ENCODE assay signal across 8 cellular contexts in genomic region chr10:47743611-47744560, GRCh38. TPM values are rescaled to one million over a fixed set of nuclear protein-coding genes. Genes with fewer than 3 reads are reported as not detected.
DNase-seq lines count a peak whose midpoint lies in the region; ATAC-seq, FAIRE-seq and TF ChIP-seq lines count a peak whose summit lies in the region.
"Not testable (repeated sequence)": the region's sequence is repeated elsewhere in the genome, so short reads cannot be mapped to it uniquely, and the experiment has no call there.

No MANE protein-coding gene starts in this region.

- not testable (repeated sequence) for H3K9ac ChIP-seq in kidney (ENCODE audit: low read length in 2 of 2)

- intact Hi-C loops in kidney (cut with DNase I) = not testable (repeated sequence)

- H3K36me3 ChIP-seq in ectodermal cell (ENCODE audit: control insufficient read depth, insufficient read depth, low read length); kidney (ENCODE audit: control insufficient read depth in 1 of 2, insufficient read depth in 2 of 2, low read length in 2 of 2): not testable (repeated sequence)

- 0 to 1% methylated on average over 4 to 17 of the region's 48 CpGs for WGBS in ectodermal cell, 2 experiments

- not testable (repeated sequence) for H3K36me3 Mint-ChIP-seq in activated T-cell treated with anti-CD3 and anti-CD28 coated beads, Interleukin-2, amount 50 U/mL, for 24 hours (ENCODE audit: low read depth)

- H3K27me3 Mint-ChIP-seq in activated T-cell treated with anti-CD3 and anti-CD28 coated beads, Interleukin-2, amount 50 U/mL, for 24 hours = not testable (repeated sequence)

- H3K4me3 ChIP-seq in LNCaP clone FGC (ENCODE audit: low read depth, low read length) (peak overlapping the region; percentile 46), ectodermal cell (ENCODE audit: insufficient read depth, low read depth, low read length) (peak overlapping the region; percentile 25), retinal pigment epithelial cell (ENCODE audit: low read length) (peak overlapping the region; percentile 42)
- not testable (repeated sequence) for H3K4me3 ChIP-seq in kidney (ENCODE audit: low read length in 2 of 2)

- ATAC-seq in GM18873 (IDR thresholded peaks at IDR 0.05; ENCODE audit: low FRiP score, unreplicated experiment) = peak; percentile 76
- peak; percentile 80 for ATAC-seq in HG02678 (IDR thresholded peaks at IDR 0.05; ENCODE audit: unreplicated experiment)

- TF ChIP-seq CTCF in LNCaP clone FGC (IDR thresholded peaks at IDR 0.05; ENCODE audit: control insufficient read depth, extremely low read depth, insufficient read depth); kidney (IDR thresholded peaks at IDR 0.05; ENCODE audit: borderline replicate concordance, extremely low read depth, insufficient read depth); retinal pigment epithelial cell (conservative IDR thresholded peaks at IDR 0.05; ENCODE audit: low read depth, low read length): not testable (repeated sequence)

- H3K9me3 ChIP-seq in ectodermal cell (ENCODE audit: control insufficient read depth, low read length); kidney (ENCODE audit: control insufficient read depth in 1 of 2, low read length in 2 of 2): not testable (repeated sequence)

- DNase-seq in A172 (ENCODE audit: low spot score) (peak; percentile 4), kidney (peak; percentile 28)
- DNase-seq in LNCaP clone FGC (ENCODE audit: low read depth); retinal pigment epithelial cell (ENCODE audit: low read depth): not testable (repeated sequence)
- DNase-seq in activated T-cell treated with anti-CD3 and anti-CD28 coated beads, Interleukin-2, amount 50 U/mL, for 24 hours = peak; percentile 61

- not testable (repeated sequence) for H3K4me3 Mint-ChIP-seq in activated T-cell treated with anti-CD3 and anti-CD28 coated beads, Interleukin-2, amount 50 U/mL, for 24 hours

- H3K27me3 ChIP-seq in ectodermal cell (ENCODE audit: control insufficient read depth, insufficient read depth, low read length, poor library complexity, severe bottlenecking) = not testable (repeated sequence)

- not testable (repeated sequence) for FAIRE-seq in kidney (lab: Jason Lieb, UNC)

- not testable (repeated sequence) for H3K9me3 Mint-ChIP-seq in activated T-cell treated with anti-CD3 and anti-CD28 coated beads, Interleukin-2, amount 50 U/mL, for 24 hours

- not testable (repeated sequence) for H3K27ac Mint-ChIP-seq in activated T-cell treated with anti-CD3 and anti-CD28 coated beads, Interleukin-2, amount 50 U/mL, for 24 hours

- H3K4me1 Mint-ChIP-seq in activated T-cell treated with anti-CD3 and anti-CD28 coated beads, Interleukin-2, amount 50 U/mL, for 24 hours (ENCODE audit: low read depth) = not testable (repeated sequence)

- H3K4me1 ChIP-seq in ectodermal cell (ENCODE audit: control insufficient read depth, insufficient read depth, low read length); kidney (ENCODE audit: control insufficient read depth in 1 of 2, insufficient read depth in 1 of 2, low read depth in 1 of 2, low read length in 2 of 2): not testable (repeated sequence)

- not testable (repeated sequence) for H3K27ac ChIP-seq in ectodermal cell (ENCODE audit: insufficient read depth, low read depth, low read length, poor library complexity, severe bottlenecking); kidney (ENCODE audit: low read depth in 2 of 2, low read length in 2 of 2)

RNA-seq across cellular contexts. Expression of gene SYT15B, which starts 19.5 kb away (rescaled TPM):
- total RNA-seq in A172 (2014; rRNA removed; shearing (Covaris generic)) = 0.09 TPM in 1 of 2 replicates, not detected in the other
- not detected for polyA plus RNA-seq in ectodermal cell (2013, experiment 1 of 4)
- not detected for polyA plus RNA-seq in ectodermal cell (2013, experiment 2 of 4)
- polyA plus RNA-seq in ectodermal cell (2013, experiment 3 of 4) = 0.11 TPM
- polyA plus RNA-seq in ectodermal cell (2013, experiment 4 of 4) = not detected
- total RNA-seq in kidney = 5.7 TPM
- 0.39 TPM for polyA plus RNA-seq in kidney (ENCODE audit: insufficient read depth, low read depth, low replicate concordance)
